In genomic region chr10:63265646-63266207, GRCh38 we compare ENCODE assay signal across 8 cellular contexts.
DNase-seq lines count a peak whose midpoint lies in the region; ATAC-seq, FAIRE-seq and TF ChIP-seq lines count a peak whose summit lies in the region.

No MANE protein-coding gene starts in this region.

- no peaks in the 10 kb centered on the region for H3K27me3 Mint-ChIP-seq in activated naive CD4-positive, alpha-beta T cell treated with anti-CD3 and anti-CD28 coated beads for 36 hours (ENCODE audit: low read depth)
- no peaks in the 10 kb centered on the region for H3K27me3 Mint-ChIP-seq in astrocyte (ENCODE audit: low read depth, unreplicated experiment)

- TF ChIP-seq RAD21 in HepG2 (CRISPR knock-in tag; IDR thresholded peaks at IDR 0.05), result no peak

- no peak for FAIRE-seq in astrocyte (lab: Jason Lieb, UNC)
- FAIRE-seq in HepG2 (lab: Jason Lieb, UNC), result no peak

- POLR2A ChIA-PET in HepG2 (lab: Yijun Ruan, JAX), result interaction anchor here (1.2 kb wide), 1 partner anchor 257 kb away, joined by 3 read pairs; no protein-coding TSS in a partner anchor

- CTCF ChIA-PET in activated naive CD4-positive, alpha-beta T cell treated with anti-CD3 and anti-CD28 coated beads for 36 hours (lab: Charles Lee), result interaction anchor here (0.6 to 0.9 kb wide), 2 partner anchors 48 to 99 kb away, joined by 3 read pairs; no protein-coding TSS in a partner anchor
- CTCF ChIA-PET in HepG2 (lab: Yijun Ruan, JAX; ENCODE audit: low intra/inter-chr PET ratio, low total read pairs), result no interaction called here

- H2AFZ ChIP-seq in astrocyte (ENCODE audit: low read depth, low read length), result no peak overlapping the region
- H2AFZ ChIP-seq in HepG2 (ENCODE audit: low read length), result no peak overlapping the region

- H3K27ac Mint-ChIP-seq in activated naive CD4-positive, alpha-beta T cell treated with anti-CD3 and anti-CD28 coated beads for 36 hours, result peak overlapping the region; percentile 98
- peak overlapping the region; percentile 89 for H3K27ac Mint-ChIP-seq in astrocyte (ENCODE audit: unreplicated experiment)

- ATAC-seq in HepG2 (no peak), GM21381 (IDR thresholded peaks at IDR 0.05; ENCODE audit: unreplicated experiment) (no peak), GM21737 (IDR thresholded peaks at IDR 0.05; ENCODE audit: unreplicated experiment) (no peak)

- H3K27me3 ChIP-seq in astrocyte (ENCODE audit: insufficient read depth, low read length) (no peaks in the 10 kb centered on the region), HepG2 (ENCODE audit: control insufficient read depth in 1 of 2, insufficient read depth in 2 of 2, low read length in 2 of 2) (no peaks in the 10 kb centered on the region; a peak in 2 of 5 replicates), tibial nerve (no peaks in the 10 kb centered on the region)

- H4K20me1 ChIP-seq in astrocyte (ENCODE audit: insufficient read depth, low read length) (peaks cover 41% of the 10 kb centered on the region), HepG2 (ENCODE audit: insufficient read depth, low read length) (peaks cover 46% of the 10 kb centered on the region)

- H3K36me3 ChIP-seq in astrocyte (ENCODE audit: insufficient read depth, low read length) (peaks cover 5% of the 10 kb centered on the region), HepG2 (replicated peaks in 1 of 2; ENCODE audit: control insufficient read depth in 1 of 2, insufficient read depth in 2 of 2, low read length in 2 of 2) (peaks cover 2 to 13% of the 10 kb centered on the region in 2 experiments; a peak in 4 of 5 replicates), tibial nerve (no peaks in the 10 kb centered on the region)

- DNase-seq in activated naive CD4-positive, alpha-beta T cell treated with anti-CD3 and anti-CD28 coated beads for 36 hours, result no peak
- DNase-seq in activated naive CD4-positive, alpha-beta T cell (lab: John Stamatoyannopoulos, UW), result no peak
- DNase-seq in astrocyte (ENCODE audit: low read depth) (no peak), HepG2 (ENCODE audit: low spot score) (no peak), tibial nerve (ENCODE audit: low spot score in 2 of 2) (no peak), NCI-H345 (lab: John Stamatoyannopoulos, UW) (no peak)

- no peaks in the 10 kb centered on the region for H3K9me3 Mint-ChIP-seq in activated naive CD4-positive, alpha-beta T cell treated with anti-CD3 and anti-CD28 coated beads for 36 hours
- peaks cover 2% of the 10 kb centered on the region for H3K9me3 Mint-ChIP-seq in astrocyte (ENCODE audit: unreplicated experiment)

- BruUV-seq in HepG2 (replicated peaks; lab: Mats Ljungman, UMichigan), result TSS peak; percentile 67

- peaks cover 13% of the 10 kb centered on the region for H3K36me3 Mint-ChIP-seq in activated naive CD4-positive, alpha-beta T cell treated with anti-CD3 and anti-CD28 coated beads for 36 hours (ENCODE audit: low read depth)
- peaks cover 2% of the 10 kb centered on the region for H3K36me3 Mint-ChIP-seq in astrocyte (ENCODE audit: low read depth, unreplicated experiment)

- peak overlapping the region; percentile 92 for H3K4me3 Mint-ChIP-seq in activated naive CD4-positive, alpha-beta T cell treated with anti-CD3 and anti-CD28 coated beads for 36 hours
- H3K4me3 Mint-ChIP-seq in astrocyte (ENCODE audit: unreplicated experiment), result peak overlapping the region; percentile 89

- H3K9ac ChIP-seq in astrocyte (ENCODE audit: low read length) (peak overlapping the region; percentile 97), HepG2 (ENCODE audit: insufficient read depth, low read depth, low read length) (peak overlapping the region; percentile 90)

- peaks cover 3% of the 10 kb centered on the region for H3K4me1 ChIP-seq in astrocyte (ENCODE audit: insufficient read depth, low read length)
- H3K4me1 ChIP-seq in HepG2 (ENCODE audit: insufficient read depth, low read length), result peaks cover 38% of the 10 kb centered on the region
- H3K4me1 ChIP-seq in tibial nerve, result peaks cover 3 to 60% (median 29%) of the 10 kb centered on the region in 4 donors

- TF ChIP-seq POLR2A in HepG2 (IDR thresholded peaks at IDR 0.05; ENCODE audit: insufficient read depth in 1 of 2, low read depth in 2 of 2, low read length in 2 of 2) (no peak), tibial nerve (IDR thresholded peaks at IDR 0.05) (no peak)

- TF ChIP-seq CTCF in astrocyte (IDR thresholded peaks at IDR 0.05; ENCODE audit: insufficient read depth, low read depth, low read length), result no peak
- TF ChIP-seq CTCF in HepG2 (CRISPR knock-in tag; IDR thresholded peaks at IDR 0.05), result no peak
- no peak for TF ChIP-seq CTCF in tibial nerve (IDR thresholded peaks at IDR 0.05)

- H3K9me3 ChIP-seq in astrocyte (ENCODE audit: insufficient read depth, low read depth, low read length) (no peaks in the 10 kb centered on the region), HepG2 (ENCODE audit: low read length) (no peaks in the 10 kb centered on the region), tibial nerve (no peaks in the 10 kb centered on the region)

- WGBS in HepG2 (ENCODE audit: low lambda C conversion rate), result 7% methylated on average over 2 of the region's 2 CpGs
- 18 to 24% methylated on average over 2 of the region's 2 CpGs for WGBS in tibial nerve, 2 donors

- H3K79me2 ChIP-seq in astrocyte (ENCODE audit: insufficient read depth, low read length) (peaks cover 95% of the 10 kb centered on the region), HepG2 (ENCODE audit: insufficient read depth, low read length) (peaks cover 95% of the 10 kb centered on the region)

- no peak for TF ChIP-seq EP300 in HepG2 (IDR thresholded peaks at IDR 0.05; ENCODE audit: low read depth in 2 of 2, low read length in 2 of 2)
- no peak for TF ChIP-seq EP300 in HepG2 (CRISPR knock-in tag; IDR thresholded peaks at IDR 0.05; ENCODE audit: borderline replicate concordance)
- TF ChIP-seq EP300 in tibial nerve (IDR thresholded peaks at IDR 0.05), result no peak

- H3K4me3 ChIP-seq in astrocyte (ENCODE audit: insufficient read depth, low read depth, low read length) (peak overlapping the region; percentile 82), HepG2 (replicated peaks in 1 of 3; ENCODE audit: insufficient read depth in 1 of 3, low read depth in 2 of 3, low read length in 3 of 3) (peak overlapping the region; percentile 61 to 100 (median 79)), tibial nerve (peak overlapping the region; percentile 8 to 60 (median 36))

- in situ Hi-C loops in HepG2 (cut with HindIII; ENCODE audit: extremely low pct_ligation_motif_present, low pct_unique_long_range_greater_than_20kb), result no loop called here

- peaks cover 35% of the 10 kb centered on the region for H3K4me1 Mint-ChIP-seq in activated naive CD4-positive, alpha-beta T cell treated with anti-CD3 and anti-CD28 coated beads for 36 hours (ENCODE audit: low read depth)
- peaks cover 2% of the 10 kb centered on the region for H3K4me1 Mint-ChIP-seq in astrocyte (ENCODE audit: low read depth, unreplicated experiment)

- intact Hi-C loops in activated naive CD4-positive, alpha-beta T cell treated with anti-CD3 and anti-CD28 coated beads for 36 hours (cut with micrococcal nuclease), result loop anchor here (1.0 to 10.0 kb wide), 5 partner anchors 364 to 1363 kb away; partner anchors contain the start of gene ARID5B
- intact Hi-C loops in HepG2 (cut with micrococcal nuclease; ENCODE audit: unreplicated experiment), result loop anchor here (5.0 kb wide), 2 partner anchors 202 to 257 kb away; partner anchors contain the start of genes JMJD1C and REEP3

- H3K4me2 ChIP-seq in astrocyte (ENCODE audit: low read length), result peak overlapping the region; percentile 80
- H3K4me2 ChIP-seq in HepG2 (ENCODE audit: low read depth, low read length), result peak overlapping the region; percentile 76

- H3K27ac ChIP-seq in astrocyte (ENCODE audit: low read depth, low read length) (peak overlapping the region; percentile 94), HepG2 (ENCODE audit: extremely low read length, insufficient read depth, low read length) (peak overlapping the region; percentile 99), tibial nerve (peak overlapping the region; percentile 43 to 95 (median 89))

TF ChIP-seq in HepG2, 621 proteins besides CTCF, POLR2A, EP300 and RAD21:
- peak; percentile 69; the same call in 1 of the 2 replicates for TF ChIP-seq ZNF652 (CRISPR knock-in tag; IDR thresholded peaks at IDR 0.05; ENCODE audit: borderline replicate concordance, low read depth)
- TF ChIP-seq FOXA3 (CRISPR knock-in tag; IDR thresholded peaks at IDR 0.05), result no peak
TF ChIP-seq in HepG2: peak in this region for 1.
